Comparison of ENCODE assay signal across 5 cellular contexts in genomic region chr15:71213971-71214370, GRCh38.
DNase-seq lines count a peak whose midpoint lies in the region; ATAC-seq, FAIRE-seq and TF ChIP-seq lines count a peak whose summit lies in the region.
"Not testable (repeated sequence)": the region's sequence is repeated elsewhere in the genome, so short reads cannot be mapped to it uniquely, and the experiment has no call there.

No MANE protein-coding gene starts in this region.

- H3K9me3 Mint-ChIP-seq in WTC11: peaks cover 19% of the 10 kb centered on the region

- H3K14ac ChIP-seq in H1 (ENCODE audit: insufficient read length): not testable (repeated sequence)

- not testable (repeated sequence) for H3K27ac Mint-ChIP-seq in WTC11

- H3K9me3 ChIP-seq in A549; Karpas-422 (ENCODE audit: low read length); H1 (ENCODE audit: insufficient read depth in 2 of 2, low read depth in 1 of 2, low read length in 1 of 2); testis: not testable (repeated sequence)

- not testable (repeated sequence) for H3K27ac ChIP-seq in A549; Karpas-422 (ENCODE audit: low read length); H1 (ENCODE audit: low read depth, low read length); testis

- not testable (repeated sequence) for H4K20me1 ChIP-seq in Karpas-422 (ENCODE audit: insufficient read depth, low read depth, low read length); H1 (replicated peaks in 1 of 2; ENCODE audit: control insufficient read depth in 1 of 2, insufficient read depth in 2 of 2, low read length in 2 of 2)

- not testable (repeated sequence) for H3K36me3 Mint-ChIP-seq in WTC11

- not testable (repeated sequence) for ATAC-seq in A549, WTC11

- POLR2A ChIA-PET in A549 (lab: Yijun Ruan, JAX); WTC11 (lab: Charles Lee): not testable (repeated sequence)
- POLR2A ChIA-PET in H1 (lab: Charles Lee; ENCODE audit: partially characterized antibody): interaction anchor here (1.4 to 2.7 kb wide), 3 partner anchors 9 to 26 kb away, joined by 4 to 11 read pairs (median 6); no protein-coding TSS in a partner anchor

- H3K36me3 ChIP-seq in Karpas-422 (ENCODE audit: insufficient read depth, low read length); H1 (ENCODE audit: control insufficient read depth in 2 of 4, insufficient read depth in 4 of 4, low read length in 3 of 4); testis (ENCODE audit: low read depth, missing control alignments): not testable (repeated sequence)

- not testable (repeated sequence) for H2AK5ac ChIP-seq in H1 (ENCODE audit: low read depth, low read length)

- not testable (repeated sequence) for H3K23ac ChIP-seq in H1 (ENCODE audit: insufficient read length)

- H4K5ac ChIP-seq in H1 (ENCODE audit: insufficient read length, low read depth, low read length): not testable (repeated sequence)

- H2BK20ac ChIP-seq in H1 (ENCODE audit: low read length): not testable (repeated sequence)

- H3K18ac ChIP-seq in H1 (ENCODE audit: extremely low read depth, low read length): not testable (repeated sequence)

- H3K4me3 Mint-ChIP-seq in WTC11: not testable (repeated sequence)

- TF ChIP-seq RAD21 in A549 (conservative IDR thresholded peaks at IDR 0.05 in 1 of 2, IDR thresholded peaks at IDR 0.05 in 1 of 2); H1 (IDR thresholded peaks at IDR 0.05 in 1 of 2, conservative IDR thresholded peaks at IDR 0.05 in 1 of 2; ENCODE audit: low read depth in 2 of 2, low read length in 2 of 2): not testable (repeated sequence)

- not testable (repeated sequence) for H3K56ac ChIP-seq in H1 (replicated peaks; ENCODE audit: insufficient read length, low read depth, low read length)

- FAIRE-seq in A549 (lab: Jason Lieb, UNC); H1 (lab: Jason Lieb, UNC): not testable (repeated sequence)

- not testable (repeated sequence) for H3K4me1 Mint-ChIP-seq in WTC11

- not testable (repeated sequence) for TF ChIP-seq POLR2A in A549 (IDR thresholded peaks at IDR 0.05; ENCODE audit: low read length); H1 (IDR thresholded peaks at IDR 0.05; ENCODE audit: control extremely low read depth in 1 of 2, low read depth in 2 of 2, low read length in 2 of 2); testis (IDR thresholded peaks at IDR 0.05)

- not testable (repeated sequence) for H3K9ac ChIP-seq in Karpas-422 (ENCODE audit: low read length); H1 (replicated peaks in 1 of 4; ENCODE audit: extremely low read depth in 1 of 4, low read depth in 3 of 4, low read length in 3 of 4)

- H4K91ac ChIP-seq in H1 (replicated peaks; ENCODE audit: insufficient read length, low read length): not testable (repeated sequence)

- H3K4me2 ChIP-seq in A549; Karpas-422 (ENCODE audit: low read depth, low read length, poor library complexity, severe bottlenecking); H1 (ENCODE audit: insufficient read depth in 1 of 2, low read depth in 2 of 2, low read length in 2 of 2): not testable (repeated sequence)

- H3K4ac ChIP-seq in H1 (replicated peaks; ENCODE audit: insufficient read length, low read depth, low read length): not testable (repeated sequence)

- H2BK15ac ChIP-seq in H1 (ENCODE audit: low read length): not testable (repeated sequence)

- H2AFZ ChIP-seq in Karpas-422 (ENCODE audit: low read length); H1 (ENCODE audit: low read length): not testable (repeated sequence)

- not testable (repeated sequence) for H3K79me2 ChIP-seq in Karpas-422 (ENCODE audit: low read length); H1 (ENCODE audit: control insufficient read depth in 1 of 2, insufficient read depth in 2 of 2, low read length in 2 of 2)

- intact Hi-C loops in testis (cut with DNase I; ENCODE audit: low total_unique reads): not testable (repeated sequence)

- TF ChIP-seq EP300 in A549 (IDR thresholded peaks at IDR 0.05); H1 (IDR thresholded peaks at IDR 0.05; ENCODE audit: borderline replicate concordance in 1 of 2, low read depth in 2 of 2, low read length in 2 of 2): not testable (repeated sequence)

- H4K8ac ChIP-seq in H1 (ENCODE audit: extremely low read depth, insufficient read depth, low read length): not testable (repeated sequence)

- 86% methylated on average over 8 of the region's 8 CpGs for WGBS in A549 (ENCODE audit: missing lambda C conversion rate)
- 79% methylated on average over 8 of the region's 8 CpGs; no CpG with 5 or more reads in 1 of the 2 experiments for WGBS in H1 (ENCODE audit: extremely low coverage in 1 of 2, insufficient coverage in 1 of 2, insufficient read length in 1 of 2, insufficient replicate concordance in 2 of 2, low coverage in 1 of 2, low lambda C conversion rate in 2 of 2, missing lambda C conversion rate in 1 of 2), 2 experiments
- WGBS in testis, 2 donors: 69 to 76% methylated on average over 7 to 8 of the region's 8 CpGs

- H3K79me1 ChIP-seq in H1 (ENCODE audit: low read depth, low read length): not testable (repeated sequence)

- not testable (repeated sequence) for DNase-seq in A549 (ENCODE audit: low read depth in 1 of 2, low spot score in 1 of 2); WTC11 (ENCODE audit: low spot score); H1 (ENCODE audit: low read depth in 1 of 2, low spot score in 2 of 2)
- DNase-seq in Karpas-422 (peak; percentile 16), testis (peak; percentile 46)

- CTCF ChIA-PET in A549 (lab: Yijun Ruan, JAX): interaction anchor here (0.6 to 1.4 kb wide), 9 partner anchors 9 to 587 kb away, joined by 3 to 5 read pairs (median 3); no protein-coding TSS in a partner anchor
- CTCF ChIA-PET in WTC11 (lab: Charles Lee): interaction anchor here (1.1 to 1.2 kb wide), 2 partner anchors 9 to 14 kb away, joined by 3 read pairs; no protein-coding TSS in a partner anchor
- CTCF ChIA-PET in H1 (lab: Charles Lee; ENCODE audit: partially characterized antibody): interaction anchor here (0.9 to 2.7 kb wide), 6 partner anchors 12 to 271 kb away, joined by 3 to 8 read pairs (median 4); no protein-coding TSS in a partner anchor

- H2BK5ac ChIP-seq in H1 (ENCODE audit: low read depth, low read length): not testable (repeated sequence)

- not testable (repeated sequence) for H3K4me3 ChIP-seq in A549; Karpas-422 (ENCODE audit: low read length); H1 (ENCODE audit: extremely low read depth in 1 of 4, insufficient read depth in 2 of 4, low read depth in 3 of 4, low read length in 4 of 4)
- H3K4me3 ChIP-seq in testis: peak overlapping the region in 1 of 2 donors; percentile 36

- not testable (repeated sequence) for H3K27me3 ChIP-seq in Karpas-422 (ENCODE audit: low read length); testis
- H3K27me3 ChIP-seq in H1 (replicated peaks in 1 of 4; ENCODE audit: control insufficient read depth in 3 of 4, extremely low read depth in 1 of 4, insufficient read depth in 3 of 4, low read length in 3 of 4): peaks cover 0 to 18% (median 8%) of the 10 kb centered on the region in 4 experiments; a peak in 6 of 7 replicates

- H2BK120ac ChIP-seq in H1 (replicated peaks; ENCODE audit: low read depth, low read length): not testable (repeated sequence)

- not testable (repeated sequence) for H3K9me2 ChIP-seq in Karpas-422 (replicated peaks; ENCODE audit: insufficient read depth, low read length)

- TF ChIP-seq CTCF in A549 (IDR thresholded peaks at IDR 0.05); WTC11 (IDR thresholded peaks at IDR 0.05); H1 (IDR thresholded peaks at IDR 0.05; ENCODE audit: control extremely low read depth in 1 of 3, insufficient read depth in 1 of 3, low read depth in 1 of 3, low read length in 3 of 3); testis (IDR thresholded peaks at IDR 0.05): not testable (repeated sequence)

- H2BK12ac ChIP-seq in H1 (ENCODE audit: low read depth, low read length): not testable (repeated sequence)

- peaks cover 29% of the 10 kb centered on the region for H3K27me3 Mint-ChIP-seq in WTC11 (ENCODE audit: low read depth)

- H3K23me2 ChIP-seq in H1 (ENCODE audit: low read depth, low read length): not testable (repeated sequence)

- H3K4me1 ChIP-seq in A549; Karpas-422 (ENCODE audit: low read length); H1 (replicated peaks in 1 of 4; ENCODE audit: control insufficient read depth in 3 of 4, insufficient read depth in 4 of 4, low read length in 3 of 4); testis: not testable (repeated sequence)

TF ChIP-seq in A549, 52 proteins besides CTCF, POLR2A, EP300 and RAD21:
- peak; percentile 70 for TF ChIP-seq MAFK (IDR thresholded peaks at IDR 0.05; ENCODE audit: partially characterized antibody)

TF ChIP-seq in WTC11, 78 proteins besides CTCF, POLR2A, EP300 and RAD21:
- TF ChIP-seq NFYB (CRISPR knock-in tag; conservative IDR thresholded peaks at IDR 0.05; ENCODE audit: low read depth): peak; percentile 44; the same call in 1 of the 2 replicates

TF ChIP-seq in H1, 55 proteins besides CTCF, POLR2A, EP300 and RAD21:
- 0 out of 2 replicates have a peak, but pooled peaks have one; percentile 30 for TF ChIP-seq SP1 (IDR thresholded peaks at IDR 0.05; ENCODE audit: low read depth, low read length)
